In genomic region chr10:4684434-4684833, GRCh38 we compare ENCODE assay signal across 27 cellular contexts.
DNase-seq lines count a peak whose midpoint lies in the region; ATAC-seq and TF ChIP-seq lines count a peak whose summit lies in the region.
"Had no signal": no experiment of that assay in that cellular context is flagged by ENCODE, and none has a peak within 500 bp of the region (broad histone marks: within the 10 kb centered on the region; RNA-seq: fewer than 3 reads in every experiment).

No MANE protein-coding gene starts in this region.

- H3K27me3 ChIP-seq in GM23248 (replicated peaks; ENCODE audit: insufficient read depth): no peaks in the 10 kb centered on the region
- no peaks in the 10 kb centered on the region for H3K27me3 ChIP-seq in PC-3 (ENCODE audit: low read length)
- H3K27me3 ChIP-seq: gastrocnemius medialis, hepatocyte, left lung, neutrophil, Peyer's patch, uterus had no signal

- POLR2A ChIA-PET in PC-3 (lab: Charles Lee; ENCODE audit: unreplicated experiment): no interaction called here

- ATAC-seq in PC-3 (peak; percentile 23; the same call in 1 of the 2 replicates), GM18511 (IDR thresholded peaks at IDR 0.05; ENCODE audit: unreplicated experiment) (no peak)
- ATAC-seq: activated CD4-positive, CD25-positive, alpha-beta regulatory T cell treated with anti-CD3 and anti-CD28 coated beads, Interleukin-2, amount 50 U/mL, for 24 hours; gastrocnemius medialis; left lung had no signal

- no peaks in the 10 kb centered on the region for H4K20me1 ChIP-seq in GM23248 (ENCODE audit: insufficient read depth)
- H4K20me1 ChIP-seq in PC-3 (ENCODE audit: low read length): no peaks in the 10 kb centered on the region

- H3K9ac ChIP-seq in GM23248 (no peak overlapping the region), PC-3 (ENCODE audit: low read length) (peak overlapping the region; percentile 88)

- H3K4me3 ChIP-seq in GM23248: no peak overlapping the region
- H3K4me3 ChIP-seq in PC-3 (ENCODE audit: low read length): no peak overlapping the region
- no peak overlapping the region for H3K4me3 ChIP-seq in choroid plexus epithelial cell (ENCODE audit: low read depth, low read length)
- H3K4me3 ChIP-seq: gastrocnemius medialis, hepatocyte, left lung, Peyer's patch, prostate gland, thoracic aorta, uterus had no signal

- CTCF ChIA-PET in PC-3 (lab: Charles Lee): no interaction called here

- H3K9me3 ChIP-seq in GM23248 (ENCODE audit: low read depth): no peaks in the 10 kb centered on the region
- no peaks in the 10 kb centered on the region for H3K9me3 ChIP-seq in PC-3 (ENCODE audit: low read length)
- H3K9me3 ChIP-seq: gastrocnemius medialis, left lung, neutrophil, Peyer's patch, prostate gland, thoracic aorta, uterus had no signal

- no TSS peak for BruUV-seq in PC-3 (replicated peaks; lab: Mats Ljungman, UMichigan)

- intact Hi-C loops in PC-3 (cut with micrococcal nuclease): no loop called here

- H3K79me2 ChIP-seq in GM23248 (ENCODE audit: insufficient read depth): no peaks in the 10 kb centered on the region
- no peaks in the 10 kb centered on the region for H3K79me2 ChIP-seq in PC-3 (ENCODE audit: low read length)
- H3K79me2 ChIP-seq: hepatocyte had no signal

- H3K4me2 ChIP-seq in GM23248 (ENCODE audit: unreplicated experiment) (no peak overlapping the region), PC-3 (ENCODE audit: low read length) (no peak overlapping the region)
- H3K4me2 ChIP-seq: hepatocyte had no signal

- H3F3A ChIP-seq in GM23248 (ENCODE audit: insufficient read depth) (peaks cover 30% of the 10 kb centered on the region), PC-3 (ENCODE audit: low read length, unreplicated experiment) (no peaks in the 10 kb centered on the region)

- H3K27ac ChIP-seq in GM23248: no peak overlapping the region
- H3K27ac ChIP-seq in PC-3 (ENCODE audit: low read length): peak overlapping the region; percentile 100
- H3K27ac ChIP-seq: hepatocyte, left lung, neutrophil, Peyer's patch, prostate gland, thoracic aorta, uterus had no signal

- in situ Hi-C loops in GM23248 (cut with MboI): no loop called here

- H3K36me3 ChIP-seq in GM23248 (ENCODE audit: low read depth): no peaks in the 10 kb centered on the region
- no peaks in the 10 kb centered on the region for H3K36me3 ChIP-seq in PC-3 (ENCODE audit: low read depth, low read length)
- H3K36me3 ChIP-seq: gastrocnemius medialis, left lung, neutrophil, Peyer's patch, prostate gland, thoracic aorta, uterus had no signal

- H3K4me1 ChIP-seq in GM23248 (ENCODE audit: insufficient read depth) (peaks cover 45% of the 10 kb centered on the region), PC-3 (ENCODE audit: insufficient read depth, low read length) (peaks cover 49% of the 10 kb centered on the region)
- H3K4me1 ChIP-seq: left lung, Peyer's patch, prostate gland, uterus had no signal

- TF ChIP-seq CTCF in PC-3 (conservative IDR thresholded peaks at IDR 0.05; ENCODE audit: low read depth, low read length) (no peak), choroid plexus epithelial cell (conservative IDR thresholded peaks at IDR 0.05; ENCODE audit: low read depth, low read length) (no peak)

- DNase-seq in GM23248 (peak; percentile 54), PC-3 (peak; percentile 77), choroid plexus epithelial cell (ENCODE audit: low read depth) (peak; percentile 27), kidney tubule cell (ENCODE audit: low spot score) (peak; percentile 66), anterior cingulate cortex (lab: John Stamatoyannopoulos, UW) (no peak), NCI-H774 (lab: John Stamatoyannopoulos, UW) (no peak)
- DNase-seq: activated CD4-positive, alpha-beta memory T cell treated with anti-CD3 and anti-CD28 coated beads, Interleukin-2, amount 10 ng/mL, durations not matched to agents 7 days and 5 days; activated CD8-positive, alpha-beta memory T cell treated with anti-CD3 and anti-CD28 coated beads, Interleukin-2, amount 50 U/mL, for 48 hours; AML-193; CD4-positive, alpha-beta T cell; effector CD4-positive, alpha-beta T cell; gastrocnemius medialis; left lung; naive B cell; NCI-H1105; NCI-H187 treated with DMSO at 0.1 percent for 48 hours; NCI-H2171 treated with DMSO at 0.1 percent for 48 hours; NCI-H524 treated with DMSO at 0.1 percent for 48 hours; Peyer's patch; T-helper 1 cell; uterus had no signal

- H3K9me2 ChIP-seq in GM23248 (ENCODE audit: insufficient read depth): no peaks in the 10 kb centered on the region
- no peaks in the 10 kb centered on the region for H3K9me2 ChIP-seq in PC-3 (replicated peaks; ENCODE audit: low read length)

- H2AFZ ChIP-seq in GM23248 (no peak overlapping the region), PC-3 (ENCODE audit: low read length) (no peak overlapping the region)
- H2AFZ ChIP-seq: hepatocyte had no signal

Comparison
In these comparisons a context has a peak if more than half of its experiments do, and no peak if none do; other contexts are left out.
1. DNase-seq: peak in GM23248 (single experiment), PC-3 (single experiment), choroid plexus epithelial cell (single experiment) and kidney tubule cell (single experiment); none in anterior cingulate cortex (0 of 58) and NCI-H774 (single experiment).